In the genomic region with DNA sequence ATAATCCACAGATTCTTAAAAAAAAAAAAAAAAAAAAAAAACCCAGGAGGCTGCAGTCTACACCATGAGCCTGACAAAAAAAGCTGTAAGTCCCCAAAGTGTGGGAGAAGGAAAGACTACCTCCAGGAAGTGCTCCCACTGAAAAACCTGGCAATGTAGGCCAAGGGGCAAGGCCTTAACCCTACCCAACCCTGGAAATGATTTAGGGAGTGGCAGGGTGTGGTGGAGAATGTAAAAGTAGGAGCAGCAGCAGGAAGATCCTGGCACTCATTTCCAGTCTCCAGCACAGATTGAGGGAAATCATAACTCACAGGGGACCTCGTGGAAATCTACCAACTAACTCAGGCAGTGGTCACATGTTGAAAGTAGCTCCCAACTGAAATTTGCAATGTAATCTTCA, we compare ENCODE assay signal across 20 cellular contexts.
DNase-seq lines count a peak whose midpoint lies in the region; ATAC-seq, FAIRE-seq and TF ChIP-seq lines count a peak whose summit lies in the region.
"Had no signal": no experiment of that assay in that cellular context is flagged by ENCODE, and none has a peak within 500 bp of the region (broad histone marks: within the 10 kb centered on the region; RNA-seq: fewer than 3 reads in every experiment).

No MANE protein-coding gene starts in this region.

- H4K8ac ChIP-seq in H1 (ENCODE audit: extremely low read depth, insufficient read depth, low read length), result no peak overlapping the region

- DNase-seq in MCF 10A (ENCODE audit: unreplicated experiment) (peak; percentile 18), mammary epithelial cell (no peak), H1 (ENCODE audit: low read depth in 1 of 2, low spot score in 2 of 2) (no peak), myocyte (ENCODE audit: low read depth) (peak; percentile 32), tibial artery (no peak), GM23248 (no peak)
- no peak for DNase-seq in stimulated activated naive B cell treated with anti-CD40 and anti-IgM and Interleukin-4, amounts not matched to agents 10 μg/mL and 1 μg/mL and 100 μg/mL, for 72 hours
- DNase-seq: 8988T, MV-4-11, NCI-H1417, NCI-H187, NCI-H2227 treated with DMSO at 0.1 percent for 48 hours, NCI-H524, NCI-H82 had no signal

- intact Hi-C loops in MCF 10A (cut with micrococcal nuclease) (loop anchor here (1.0 kb wide), 1 partner anchor 144 kb away; no protein-coding TSS in a partner anchor), mammary epithelial cell (cut with micrococcal nuclease) (loop anchor here (5.0 kb wide), 1 partner anchor 145 kb away; no protein-coding TSS in a partner anchor), tibial artery (cut with DNase I; ENCODE audit: low total_unique reads) (no loop called here)

- no peak for FAIRE-seq in H1 (lab: Jason Lieb, UNC)
- FAIRE-seq: G401.6, K562 had no signal

- POLR2A ChIA-PET in MCF 10A (lab: Yijun Ruan, JAX) (interaction anchor here (0.6 to 1.1 kb wide), 2 partner anchors 10 to 23 kb away, joined by 3 read pairs; no protein-coding TSS in a partner anchor), H1 (lab: Charles Lee; ENCODE audit: partially characterized antibody) (no interaction called here)

- no peak for TF ChIP-seq RAD21 in H1 (IDR thresholded peaks at IDR 0.05 in 1 of 2, conservative IDR thresholded peaks at IDR 0.05 in 1 of 2; ENCODE audit: low read depth in 2 of 2, low read length in 2 of 2)

- no CpG with 5 or more reads among the region's 1 CpG for WGBS in mammary epithelial cell (ENCODE audit: low coverage, missing lambda C conversion rate)
- 92% methylated on average over 1 of the region's 1 CpG; no CpG with 5 or more reads in 1 of the 2 experiments for WGBS in H1 (ENCODE audit: extremely low coverage in 1 of 2, insufficient coverage in 1 of 2, insufficient read length in 1 of 2, insufficient replicate concordance in 2 of 2, low coverage in 1 of 2, low lambda C conversion rate in 2 of 2, missing lambda C conversion rate in 1 of 2), 2 experiments
- 9 to 20% methylated on average over 1 of the region's 1 CpG for WGBS in GM23248 (ENCODE audit: low coverage in 1 of 2, low lambda C conversion rate in 2 of 2, missing lambda C conversion rate in 2 of 2), 2 experiments

- ATAC-seq in GM18867 (IDR thresholded peaks at IDR 0.05; ENCODE audit: unreplicated experiment), result no peak
- no peak for ATAC-seq in stimulated activated naive B cell treated with anti-CD40 and anti-IgM and Interleukin-4, amounts not matched to agents 10 μg/mL and 1 μg/mL and 100 μg/mL, for 72 hours (replicated peaks)
- ATAC-seq: HCT116, K562 had no signal

- TF ChIP-seq CTCF in MCF 10A (IDR thresholded peaks at IDR 0.05; ENCODE audit: unreplicated experiment), result no peak
- TF ChIP-seq CTCF in mammary epithelial cell (conservative IDR thresholded peaks at IDR 0.05 in 1 of 2, IDR thresholded peaks at IDR 0.05 in 1 of 2; ENCODE audit: extremely low read depth in 1 of 2, insufficient read depth in 1 of 2, low read depth in 1 of 2, low read length in 2 of 2), result no peak
- TF ChIP-seq CTCF in H1 (IDR thresholded peaks at IDR 0.05; ENCODE audit: control extremely low read depth in 1 of 3, insufficient read depth in 1 of 3, low read depth in 1 of 3, low read length in 3 of 3), result no peak
- no peak for TF ChIP-seq CTCF in tibial artery (IDR thresholded peaks at IDR 0.05)

- no peak overlapping the region for H3K4ac ChIP-seq in H1 (replicated peaks; ENCODE audit: insufficient read length, low read depth, low read length)

- TF ChIP-seq EP300 in H1 (IDR thresholded peaks at IDR 0.05; ENCODE audit: borderline replicate concordance in 1 of 2, low read depth in 2 of 2, low read length in 2 of 2), result no peak

- peaks cover 5% of the 10 kb centered on the region for H3K9me3 Mint-ChIP-seq in MCF 10A (ENCODE audit: unreplicated experiment)
- H3K9me3 Mint-ChIP-seq in stimulated activated naive B cell treated with anti-CD40 and anti-IgM and Interleukin-4, amounts not matched to agents 10 μg/mL and 1 μg/mL and 100 μg/mL, for 72 hours, result peaks cover 5 to 9% of the 10 kb centered on the region in 2 donors

- H3K9ac ChIP-seq in mammary epithelial cell (ENCODE audit: insufficient read depth, low read length) (no peak overlapping the region), H1 (replicated peaks in 1 of 4; ENCODE audit: extremely low read depth in 1 of 4, low read depth in 3 of 4, low read length in 3 of 4) (no peak overlapping the region), GM23248 (no peak overlapping the region)

- H4K20me1 ChIP-seq in mammary epithelial cell (ENCODE audit: insufficient read depth, low read length), result no peaks in the 10 kb centered on the region
- no peaks in the 10 kb centered on the region for H4K20me1 ChIP-seq in H1 (replicated peaks in 1 of 2; ENCODE audit: control insufficient read depth in 1 of 2, insufficient read depth in 2 of 2, low read length in 2 of 2)
- H4K20me1 ChIP-seq in GM23248 (ENCODE audit: insufficient read depth), result no peaks in the 10 kb centered on the region

- H3K27ac ChIP-seq in mammary epithelial cell (ENCODE audit: insufficient read depth, low read depth, low read length) (no peak overlapping the region), H1 (ENCODE audit: low read depth, low read length) (no peak overlapping the region), tibial artery (no peak overlapping the region), GM23248 (no peak overlapping the region)
- H3K27ac ChIP-seq: SJCRH30 had no signal

- TF ChIP-seq POLR2A in H1 (IDR thresholded peaks at IDR 0.05; ENCODE audit: control extremely low read depth in 1 of 2, low read depth in 2 of 2, low read length in 2 of 2), result no peak

- H3K14ac ChIP-seq in H1 (ENCODE audit: insufficient read length), result no peak overlapping the region

- H3K4me3 Mint-ChIP-seq in MCF 10A (ENCODE audit: unreplicated experiment), result no peak overlapping the region
- no peak overlapping the region for H3K4me3 Mint-ChIP-seq in stimulated activated naive B cell treated with anti-CD40 and anti-IgM and Interleukin-4, amounts not matched to agents 10 μg/mL and 1 μg/mL and 100 μg/mL, for 72 hours
- H3K4me3 Mint-ChIP-seq: CD14-positive monocyte had no signal

- H3K79me2 ChIP-seq in mammary epithelial cell (ENCODE audit: insufficient read depth, low read length) (no peaks in the 10 kb centered on the region), H1 (ENCODE audit: control insufficient read depth in 1 of 2, insufficient read depth in 2 of 2, low read length in 2 of 2) (no peaks in the 10 kb centered on the region), GM23248 (ENCODE audit: insufficient read depth) (no peaks in the 10 kb centered on the region)

- peak overlapping the region; percentile 51 for H3K27ac Mint-ChIP-seq in MCF 10A (ENCODE audit: low read depth, unreplicated experiment)
- H3K27ac Mint-ChIP-seq in stimulated activated naive B cell treated with anti-CD40 and anti-IgM and Interleukin-4, amounts not matched to agents 10 μg/mL and 1 μg/mL and 100 μg/mL, for 72 hours, result no peak overlapping the region
- H3K27ac Mint-ChIP-seq: CD14-positive monocyte had no signal

- H3K23me2 ChIP-seq in H1 (ENCODE audit: low read depth, low read length), result no peaks in the 10 kb centered on the region

- H4K5ac ChIP-seq in H1 (ENCODE audit: insufficient read length, low read depth, low read length), result no peak overlapping the region

- no peak overlapping the region for H3K56ac ChIP-seq in H1 (replicated peaks; ENCODE audit: insufficient read length, low read depth, low read length)

- H3K27me3 ChIP-seq in mammary epithelial cell (ENCODE audit: insufficient read depth, low read length) (no peaks in the 10 kb centered on the region), H1 (replicated peaks in 1 of 4; ENCODE audit: control insufficient read depth in 3 of 4, extremely low read depth in 1 of 4, insufficient read depth in 3 of 4, low read length in 3 of 4) (no peaks in the 10 kb centered on the region), tibial artery (no peaks in the 10 kb centered on the region), GM23248 (replicated peaks; ENCODE audit: insufficient read depth) (no peaks in the 10 kb centered on the region)
- H3K27me3 ChIP-seq: SJCRH30 had no signal

- peak overlapping the region; percentile 65; the same call in 1 of the 2 replicates for H2AK5ac ChIP-seq in H1 (ENCODE audit: low read depth, low read length)

- BruUV-seq in MCF 10A (replicated peaks; lab: Mats Ljungman, UMichigan), result no TSS peak
- no TSS peak for BruUV-seq in mammary epithelial cell (replicated peaks; lab: Mats Ljungman, UMichigan)

- H2BK5ac ChIP-seq in H1 (ENCODE audit: low read depth, low read length), result no peak overlapping the region

- no peaks in the 10 kb centered on the region for H3K9me2 ChIP-seq in GM23248 (ENCODE audit: insufficient read depth)

- H3K4me1 Mint-ChIP-seq in MCF 10A (ENCODE audit: insufficient read depth, unreplicated experiment), result peaks cover 11% of the 10 kb centered on the region
- no peaks in the 10 kb centered on the region for H3K4me1 Mint-ChIP-seq in stimulated activated naive B cell treated with anti-CD40 and anti-IgM and Interleukin-4, amounts not matched to agents 10 μg/mL and 1 μg/mL and 100 μg/mL, for 72 hours
- H3K4me1 Mint-ChIP-seq: CD14-positive monocyte had no signal

- no peak overlapping the region for H3K23ac ChIP-seq in H1 (ENCODE audit: insufficient read length)

- no peaks in the 10 kb centered on the region for H3K27me3 Mint-ChIP-seq in MCF 10A (ENCODE audit: insufficient read depth, unreplicated experiment)
- no peaks in the 10 kb centered on the region for H3K27me3 Mint-ChIP-seq in stimulated activated naive B cell treated with anti-CD40 and anti-IgM and Interleukin-4, amounts not matched to agents 10 μg/mL and 1 μg/mL and 100 μg/mL, for 72 hours

- no peak overlapping the region for H2BK15ac ChIP-seq in H1 (ENCODE audit: low read length)

- H3K36me3 Mint-ChIP-seq in MCF 10A (ENCODE audit: insufficient read depth, unreplicated experiment), result no peaks in the 10 kb centered on the region
- no peaks in the 10 kb centered on the region for H3K36me3 Mint-ChIP-seq in stimulated activated naive B cell treated with anti-CD40 and anti-IgM and Interleukin-4, amounts not matched to agents 10 μg/mL and 1 μg/mL and 100 μg/mL, for 72 hours
- H3K36me3 Mint-ChIP-seq: CD14-positive monocyte had no signal

- H3K36me3 ChIP-seq in mammary epithelial cell (ENCODE audit: insufficient read depth, low read length) (no peaks in the 10 kb centered on the region), H1 (ENCODE audit: control insufficient read depth in 2 of 4, insufficient read depth in 4 of 4, low read length in 3 of 4) (no peaks in the 10 kb centered on the region; a peak in 1 of 8 replicates), tibial artery (no peaks in the 10 kb centered on the region), GM23248 (ENCODE audit: low read depth) (no peaks in the 10 kb centered on the region)
- H3K36me3 ChIP-seq: SJCRH30 had no signal

- H3K4me3 ChIP-seq in mammary epithelial cell (replicated peaks in 1 of 3; ENCODE audit: insufficient read depth in 1 of 3, low read depth in 2 of 3, low read length in 3 of 3), result no peak overlapping the region
- no peak overlapping the region for H3K4me3 ChIP-seq in H1 (ENCODE audit: extremely low read depth in 1 of 4, insufficient read depth in 2 of 4, low read depth in 3 of 4, low read length in 4 of 4)
- H3K4me3 ChIP-seq in tibial artery, result no peak overlapping the region
- no peak overlapping the region for H3K4me3 ChIP-seq in GM23248
- H3K4me3 ChIP-seq: K562, SJCRH30 had no signal

- in situ Hi-C loops in mammary epithelial cell (cut with MboI; ENCODE audit: low sequenced_read_pairs in 2 of 2) (no loop called here), GM23248 (cut with MboI) (no loop called here)

- H3K79me1 ChIP-seq in H1 (ENCODE audit: low read depth, low read length), result no peaks in the 10 kb centered on the region

- H2BK20ac ChIP-seq in H1 (ENCODE audit: low read length), result 0 out of 2 replicates have a peak overlapping the region, but pooled peaks have one; percentile 48

- CTCF ChIA-PET in MCF 10A (lab: Yijun Ruan, JAX) (interaction anchor here (1.0 to 1.6 kb wide), 6 partner anchors 10 to 145 kb away, joined by 3 to 6 read pairs (median 4); no protein-coding TSS in a partner anchor), mammary epithelial cell (lab: Charles Lee; ENCODE audit: low non-redundant PET) (no interaction called here), H1 (lab: Charles Lee; ENCODE audit: partially characterized antibody) (interaction anchor here (0.9 to 2.9 kb wide), 4 partner anchors 10 to 145 kb away, joined by 3 to 19 read pairs (median 4); no protein-coding TSS in a partner anchor)

- H3K18ac ChIP-seq in H1 (ENCODE audit: extremely low read depth, low read length), result no peak overlapping the region

- dilution Hi-C loops in mammary epithelial cell (cut with HindIII; ENCODE audit: low sequenced_read_pairs), result no loop called here

- H3K4me2 ChIP-seq in mammary epithelial cell (ENCODE audit: insufficient read depth, low read depth, low read length), result no peak overlapping the region
- H3K4me2 ChIP-seq in H1 (ENCODE audit: insufficient read depth in 1 of 2, low read depth in 2 of 2, low read length in 2 of 2), result no peak overlapping the region
- no peak overlapping the region for H3K4me2 ChIP-seq in GM23248 (ENCODE audit: unreplicated experiment)

- H4K91ac ChIP-seq in H1 (replicated peaks; ENCODE audit: insufficient read length, low read length), result peak overlapping the region; percentile 65

- no peaks in the 10 kb centered on the region for H3K9me3 ChIP-seq in mammary epithelial cell (replicated peaks; ENCODE audit: insufficient read depth, low read length)
- H3K9me3 ChIP-seq in H1 (ENCODE audit: insufficient read depth in 2 of 2, low read depth in 1 of 2, low read length in 1 of 2), result peaks cover 3 to 4% of the 10 kb centered on the region in 2 experiments; a peak in 2 of 4 replicates
- H3K9me3 ChIP-seq in tibial artery, result no peaks in the 10 kb centered on the region
- no peaks in the 10 kb centered on the region for H3K9me3 ChIP-seq in GM23248 (ENCODE audit: low read depth)
- H3K9me3 ChIP-seq: SJCRH30 had no signal

- H3K4me1 ChIP-seq in mammary epithelial cell (ENCODE audit: insufficient read depth, low read length) (peaks cover 4% of the 10 kb centered on the region), H1 (replicated peaks in 1 of 4; ENCODE audit: control insufficient read depth in 3 of 4, insufficient read depth in 4 of 4, low read length in 3 of 4) (no peaks in the 10 kb centered on the region), tibial artery (no peaks in the 10 kb centered on the region), GM23248 (ENCODE audit: insufficient read depth) (no peaks in the 10 kb centered on the region)
- H3K4me1 ChIP-seq: SJCRH30 had no signal

- H2AFZ ChIP-seq in mammary epithelial cell (ENCODE audit: low read depth, low read length) (no peak overlapping the region), H1 (ENCODE audit: low read length) (no peak overlapping the region), GM23248 (no peak overlapping the region)

- H2BK120ac ChIP-seq in H1 (replicated peaks; ENCODE audit: low read depth, low read length), result no peak overlapping the region

- peak overlapping the region; percentile 68; the same call in 1 of the 2 replicates for H2BK12ac ChIP-seq in H1 (ENCODE audit: low read depth, low read length)

- H3F3A ChIP-seq in GM23248 (ENCODE audit: insufficient read depth), result no peaks in the 10 kb centered on the region

Comparison
In these comparisons a context has a peak if more than half of its experiments do, and no peak if none do; other contexts are left out.
1. DNase-seq: peak in MCF 10A (single experiment) and myocyte (single experiment); none in mammary epithelial cell (single experiment), H1 (0 of 2), tibial artery (0 of 2), GM23248 (single experiment) and stimulated activated naive B cell treated with anti-CD40 and anti-IgM and Interleukin-4, amounts not matched to agents 10 μg/mL and 1 μg/mL and 100 μg/mL, for 72 hours (single experiment).